ENCODE assay signal across 10 cellular contexts in genomic region chr5:369151-369939, GRCh38. TPM values are rescaled to one million over a fixed set of nuclear protein-coding genes. Genes with fewer than 3 reads are reported as not detected.
DNase-seq lines count a peak whose midpoint lies in the region; ATAC-seq, FAIRE-seq and TF ChIP-seq lines count a peak whose summit lies in the region.
"Had no signal": no experiment of that assay in that cellular context is flagged by ENCODE, and none has a peak within 500 bp of the region (broad histone marks: within the 10 kb centered on the region; RNA-seq: fewer than 3 reads in every experiment).

No MANE protein-coding gene starts in this region.

- no peaks in the 10 kb centered on the region for H3K9me2 ChIP-seq in GM23338 (ENCODE audit: insufficient read depth)

- DNase-seq in GM12892 (ENCODE audit: insufficient read length) (no peak), natural killer cell (no peak), NCI-H748 treated with DMSO at 0.1 percent for 48 hours (lab: John Stamatoyannopoulos, UW) (no peak), DMS153 treated with DMSO at 0.1 percent for 48 hours (lab: John Stamatoyannopoulos, UW; ENCODE audit: unreplicated experiment) (no peak), GM23338 (ENCODE audit: low spot score) (no peak)
- DNase-seq in activated CD8-positive, alpha-beta T cell treated with anti-CD3 and anti-CD28 coated beads for 36 hours: no peak

- no peaks in the 10 kb centered on the region for H3F3A ChIP-seq in GM23338 (replicated peaks; ENCODE audit: low read depth)

- peaks cover 48% of the 10 kb centered on the region for H3K36me3 Mint-ChIP-seq in activated CD8-positive, alpha-beta T cell treated with anti-CD3 and anti-CD28 coated beads for 36 hours (ENCODE audit: low read depth)
- H3K36me3 Mint-ChIP-seq in natural killer cell (peaks cover under 1% of the 10 kb centered on the region), GM23338 (ENCODE audit: low read depth) (no peaks in the 10 kb centered on the region)

- POLR2A ChIA-PET in activated CD8-positive, alpha-beta T cell treated with anti-CD3 and anti-CD28 coated beads for 36 hours (lab: Charles Lee): interaction anchor here (1.0 to 4.9 kb wide), 5 partner anchors 10 to 103 kb away, joined by 3 to 37 read pairs (median 4); partner anchors contain the start of gene AHRR

- no peak for FAIRE-seq in GM12892 (lab: Jason Lieb, UNC)
- FAIRE-seq: colon, urothelium cell line had no signal

- no peak overlapping the region for H3K4me3 ChIP-seq in GM23338

- no peak overlapping the region for H3K4me2 ChIP-seq in GM23338

- CTCF ChIA-PET in activated CD8-positive, alpha-beta T cell treated with anti-CD3 and anti-CD28 coated beads for 36 hours (lab: Charles Lee): interaction anchor here (0.8 to 2.1 kb wide), 7 partner anchors 10 to 62 kb away, joined by 3 to 12 read pairs (median 4); no protein-coding TSS in a partner anchor

- H3K27ac Mint-ChIP-seq in activated CD8-positive, alpha-beta T cell treated with anti-CD3 and anti-CD28 coated beads for 36 hours: peak overlapping the region; percentile 85
- H3K27ac Mint-ChIP-seq in natural killer cell: no peak overlapping the region
- no peak overlapping the region for H3K27ac Mint-ChIP-seq in GM23338

- no peaks in the 10 kb centered on the region for H3K79me2 ChIP-seq in GM23338 (replicated peaks; ENCODE audit: insufficient read depth)

- H3K27me3 Mint-ChIP-seq in activated CD8-positive, alpha-beta T cell treated with anti-CD3 and anti-CD28 coated beads for 36 hours: no peaks in the 10 kb centered on the region
- H3K27me3 Mint-ChIP-seq in natural killer cell (ENCODE audit: low read depth in 2 of 2) (peaks cover 12 to 35% of the 10 kb centered on the region in 2 donors), GM23338 (ENCODE audit: insufficient read depth, low read depth, poor library complexity) (peaks cover 6% of the 10 kb centered on the region)

- no peaks in the 10 kb centered on the region for H3K4me1 ChIP-seq in GM23338 (ENCODE audit: insufficient read depth)

- H3K4me3 Mint-ChIP-seq in activated CD8-positive, alpha-beta T cell treated with anti-CD3 and anti-CD28 coated beads for 36 hours: no peak overlapping the region
- H3K4me3 Mint-ChIP-seq in natural killer cell (peak overlapping the region; percentile 29), GM23338 (no peak overlapping the region)

- H3K27me3 ChIP-seq in GM23338 (ENCODE audit: insufficient read depth): peaks cover 5% of the 10 kb centered on the region

- H2AFZ ChIP-seq in GM23338: no peak overlapping the region

- peaks cover 5% of the 10 kb centered on the region for H3K9me3 Mint-ChIP-seq in activated CD8-positive, alpha-beta T cell treated with anti-CD3 and anti-CD28 coated beads for 36 hours
- peaks cover 2 to 9% of the 10 kb centered on the region in 2 donors for H3K9me3 Mint-ChIP-seq in natural killer cell
- H3K9me3 Mint-ChIP-seq in GM23338: no peaks in the 10 kb centered on the region; the same call in 1 of the 3 replicates

- H3K4me1 Mint-ChIP-seq in activated CD8-positive, alpha-beta T cell treated with anti-CD3 and anti-CD28 coated beads for 36 hours (ENCODE audit: low read depth): peaks cover 48% of the 10 kb centered on the region
- H3K4me1 Mint-ChIP-seq in natural killer cell (peaks cover 15 to 16% of the 10 kb centered on the region in 2 donors), GM23338 (peaks cover 11% of the 10 kb centered on the region)

- peak; percentile 52 for TF ChIP-seq POLR2A in GM12892 (IDR thresholded peaks at IDR 0.05; ENCODE audit: low read depth, low read length)

- intact Hi-C loops in activated CD8-positive, alpha-beta T cell treated with anti-CD3 and anti-CD28 coated beads for 36 hours (cut with micrococcal nuclease): no loop called here
- intact Hi-C loops in natural killer cell (cut with micrococcal nuclease): no loop called here

- no peaks in the 10 kb centered on the region for H3K36me3 ChIP-seq in GM23338 (ENCODE audit: insufficient read depth)

- no peak overlapping the region for H3K27ac ChIP-seq in GM23338 (ENCODE audit: low read depth)

- no peaks in the 10 kb centered on the region for H4K20me1 ChIP-seq in GM23338 (replicated peaks; ENCODE audit: insufficient read depth)

- peak; percentile 20 for ATAC-seq in HG02623 (IDR thresholded peaks at IDR 0.05; ENCODE audit: unreplicated experiment)
- ATAC-seq in activated CD8-positive, alpha-beta T cell treated with anti-CD3 and anti-CD28 coated beads for 36 hours: peak; percentile 31
- peak in 1 of 3 donors; percentile 60 for ATAC-seq in natural killer cell
- ATAC-seq in GM19328 (IDR thresholded peaks at IDR 0.05; ENCODE audit: unreplicated experiment): no peak
- no peak for ATAC-seq in GM23338

- no peak for TF ChIP-seq CTCF in activated CD8-positive, alpha-beta T cell treated with anti-CD3 and anti-CD28 coated beads for 36 hours (IDR thresholded peaks at IDR 0.05)
- TF ChIP-seq CTCF in natural killer cell (IDR thresholded peaks at IDR 0.05) (no peak), GM23338 (conservative IDR thresholded peaks at IDR 0.05; ENCODE audit: low read depth in 2 of 2) (no peak)

TF ChIP-seq in GM23338, 12 proteins besides CTCF, POLR2A, EP300 and RAD21 (continues in another document):
- TF ChIP-seq REST (IDR thresholded peaks at IDR 0.05; ENCODE audit: unreplicated experiment): no peak
- TF ChIP-seq EZH2phosphoT487 (IDR thresholded peaks at IDR 0.05; ENCODE audit: unreplicated experiment): no peak
- TF ChIP-seq EZH2 (IDR thresholded peaks at IDR 0.05; ENCODE audit: low read depth, unreplicated experiment): no peak
- TF ChIP-seq JUNB (IDR thresholded peaks at IDR 0.05; ENCODE audit: unreplicated experiment): no peak
- TF ChIP-seq NANOG (IDR thresholded peaks at IDR 0.05; ENCODE audit: borderline replicate concordance): no peak

RNA-seq across cellular contexts. Expression of gene AHRR, which starts 47.8 kb away (rescaled TPM):
- 21.0 TPM for polyA plus RNA-seq in GM12892 (2012; ENCODE audit: missing spikeins)
- total RNA-seq in activated CD8-positive, alpha-beta T cell treated with anti-CD3 and anti-CD28 coated beads for 36 hours: 10 to 100 TPM; 26.3 to 27.9 TPM
- 1 to 10 TPM in 2 of 3 donors, under 1 TPM in 1; 0.88 to 1.4 (median 1.2) TPM for total RNA-seq in natural killer cell
- total RNA-seq in GM23338 (2014; rRNA removed; shearing (Covaris generic)): 0.97 and 1.8 TPM in 2 replicates
- polyA plus RNA-seq in GM23338 (2016; fragmentation: Nextera tagmentation; extraction: Ambion mirVana): 0.27 and 0.61 TPM in 2 replicates

Comparison
In these comparisons a context has a peak if more than half of its experiments do, and no peak if none do; other contexts are left out.
1. ATAC-seq: peak in HG02623 (single experiment) and activated CD8-positive, alpha-beta T cell treated with anti-CD3 and anti-CD28 coated beads for 36 hours (single experiment); none in GM19328 (single experiment) and GM23338 (single experiment).